ENCODE assay signal across 16 cellular contexts in genomic region chr4:8773124-8773931, GRCh38.
"Had no signal": no experiment of that assay in that cellular context is flagged by ENCODE, and none has a peak within 500 bp of the region (broad histone marks: within the 10 kb centered on the region; RNA-seq: fewer than 3 reads in every experiment).

No MANE protein-coding gene starts in this region.

- H3K4me1 Mint-ChIP-seq: activated CD4-positive, alpha-beta memory T cell treated with anti-CD3 and anti-CD28 coated beads, Interleukin-2, amount 10 ng/mL, durations not matched to agents 7 days and 5 days had no signal

- H3K4me2 ChIP-seq: neural progenitor cell had no signal

- H3K9me3 Mint-ChIP-seq: activated CD4-positive, alpha-beta memory T cell treated with anti-CD3 and anti-CD28 coated beads, Interleukin-2, amount 10 ng/mL, durations not matched to agents 7 days and 5 days; activated T-helper 1 cell treated with anti-CD3 and anti-CD28 coated beads, Interleukin-12 subunit alpha, Interleukin-12 subunit beta, Interleukin-2, Interleukin-4 antibody, amounts not matched to agents 30 ng/mL and 10 ng/mL and 1 ng/mL, durations not matched to agents 14 hours and 24 hours and 36 hours; neural progenitor cell; T-helper 2 cell treated with Interferon-gamma antibody and Interleukin-4, amounts not matched to agents 5 μg/mL and 100 μg/mL, for 36 hours had no signal

- H3K9me3 ChIP-seq: pancreas, SJCRH30 had no signal

- H3K27me3 ChIP-seq: neural progenitor cell, pancreas had no signal

- H3K36me3 ChIP-seq: neural progenitor cell, pancreas, SJCRH30 had no signal

- H3K36me3 Mint-ChIP-seq: activated naive CD4-positive, alpha-beta T cell treated with anti-CD3 and anti-CD28 coated beads, Interleukin-2, amount 50 U/mL, for 72 hours; neural progenitor cell had no signal

- H3K27ac Mint-ChIP-seq: activated CD4-positive, alpha-beta memory T cell treated with anti-CD3 and anti-CD28 coated beads, Interleukin-2, amount 10 ng/mL, durations not matched to agents 7 days and 5 days; activated naive CD4-positive, alpha-beta T cell treated with anti-CD3 and anti-CD28 coated beads, Interleukin-2, amount 50 U/mL, for 72 hours; activated T-helper 1 cell treated with anti-CD3 and anti-CD28 coated beads, Interleukin-12 subunit alpha, Interleukin-12 subunit beta, Interleukin-2, Interleukin-4 antibody, amounts not matched to agents 30 ng/mL and 10 ng/mL and 1 ng/mL, durations not matched to agents 14 hours and 24 hours and 36 hours; T-helper 2 cell treated with Interferon-gamma antibody and Interleukin-4, amounts not matched to agents 5 μg/mL and 100 μg/mL, for 36 hours had no signal

- H3K4me3 ChIP-seq: neural progenitor cell, pancreas, SJCRH30 had no signal

- H3K4me1 ChIP-seq: pancreas, SJCRH30 had no signal

- DNase-seq: activated CD4-positive, alpha-beta memory T cell treated with anti-CD3 and anti-CD28 coated beads, Interleukin-2, amount 10 ng/mL, durations not matched to agents 7 days and 5 days; activated CD4-positive, CD25-positive, alpha-beta regulatory T cell treated with anti-CD3 and anti-CD28 coated beads, Interleukin-2, amount 50 U/mL, for 72 hours; activated CD8-positive, alpha-beta memory T cell treated with anti-CD3 and anti-CD28 coated beads, Interleukin-2, amount 50 U/mL, for 48 hours; mesendoderm; SJCRH30; stimulated activated naive CD4-positive, alpha-beta T cell; substantia nigra; SW 1271; trophoblast cell had no signal

- FAIRE-seq: endometrium, pancreas had no signal

- H3K27ac ChIP-seq: neural progenitor cell, pancreas, SJCRH30 had no signal

- H3K4me3 Mint-ChIP-seq: activated CD4-positive, alpha-beta memory T cell treated with anti-CD3 and anti-CD28 coated beads, Interleukin-2, amount 10 ng/mL, durations not matched to agents 7 days and 5 days; activated T-helper 1 cell treated with anti-CD3 and anti-CD28 coated beads, Interleukin-12 subunit alpha, Interleukin-12 subunit beta, Interleukin-2, Interleukin-4 antibody, amounts not matched to agents 30 ng/mL and 10 ng/mL and 1 ng/mL, durations not matched to agents 14 hours and 24 hours and 36 hours; neural progenitor cell; T-helper 2 cell treated with Interferon-gamma antibody and Interleukin-4, amounts not matched to agents 5 μg/mL and 100 μg/mL, for 36 hours had no signal

- H3K9ac ChIP-seq: neural progenitor cell had no signal

- ATAC-seq: activated naive CD4-positive, alpha-beta T cell treated with anti-CD3 and anti-CD28 coated beads, Interleukin-2, amount 50 U/mL, for 72 hours; esophagus mucosa; pancreas had no signal

- H2AFZ ChIP-seq: neural progenitor cell had no signal

- H3K27me3 Mint-ChIP-seq: activated CD4-positive, alpha-beta memory T cell treated with anti-CD3 and anti-CD28 coated beads, Interleukin-2, amount 10 ng/mL, durations not matched to agents 7 days and 5 days had no signal
